In genomic region chr2:32258242-32258641, GRCh38 we compare ENCODE assay signal across 29 cellular contexts. TPM values are rescaled to one million over a fixed set of nuclear protein-coding genes. Genes with fewer than 3 reads are reported as not detected.
"Had no signal": no experiment of that assay in that cellular context is flagged by ENCODE, and none has a peak within 500 bp of the region (broad histone marks: within the 10 kb centered on the region; RNA-seq: fewer than 3 reads in every experiment).

No MANE protein-coding gene starts in this region.

- H3K27me3 Mint-ChIP-seq: activated CD4-positive, alpha-beta memory T cell treated with anti-CD3 and anti-CD28 coated beads for 36 hours; activated CD4-positive, alpha-beta T cell treated with anti-CD3 and anti-CD28 coated beads, Interleukin-2, amount 10 ng/mL, durations not matched to agents 24 days and 14 days had no signal

- H3K4me3 ChIP-seq: Peyer's patch, SJSA1 had no signal

- H3K27me3 ChIP-seq: brain microvascular endothelial cell, Peyer's patch, SJSA1 had no signal

- FAIRE-seq: TTC549 had no signal

- H3K27ac ChIP-seq: brain microvascular endothelial cell, Peyer's patch, SJSA1 had no signal

- H3K9me3 ChIP-seq: Peyer's patch, SJSA1 had no signal

- H3K4me1 Mint-ChIP-seq: activated naive CD8-positive, alpha-beta T cell treated with anti-CD3 and anti-CD28 coated beads for 36 hours had no signal

- H3K27ac Mint-ChIP-seq: activated B cell treated with CpG ODN at 0.5 μM for 24 hours; activated CD4-positive, alpha-beta memory T cell treated with anti-CD3 and anti-CD28 coated beads for 36 hours; activated CD4-positive, alpha-beta T cell treated with anti-CD3 and anti-CD28 coated beads, Interleukin-2, amount 10 ng/mL, durations not matched to agents 24 days and 14 days; activated naive CD8-positive, alpha-beta T cell treated with anti-CD3 and anti-CD28 coated beads for 36 hours; T-cell had no signal

- DNase-seq: activated B cell treated with CpG ODN at 0.5 μM for 24 hours; activated CD4-positive, alpha-beta memory T cell treated with anti-CD3 and anti-CD28 coated beads for 36 hours; activated CD4-positive, alpha-beta T cell treated with anti-CD3 and anti-CD28 coated beads for 1 hour; activated CD4-positive, alpha-beta T cell treated with anti-CD3 and anti-CD28 coated beads, Interleukin-2, amount 10 ng/mL, durations not matched to agents 24 days and 14 days; activated CD8-positive, alpha-beta memory T cell treated with anti-CD3 and anti-CD28 coated beads for 24 hours; activated effector memory CD4-positive, alpha-beta T cell treated with anti-CD3 and anti-CD28 coated beads, Interleukin-2, amount 50 U/mL, for 16 hours; activated naive CD4-positive, alpha-beta T cell treated with Interleukin-2 at 50 U/mL for 16 hours; activated naive CD8-positive, alpha-beta T cell treated with anti-CD3 and anti-CD28 coated beads for 36 hours; activated T-cell treated with anti-CD3 and anti-CD28 coated beads, Interleukin-2, amount 50 U/mL, for 4 hours; brain microvascular endothelial cell; cerebellar nuclear complex; KG1; MV-4-11; NCI-H1092 treated with DMSO at 0.1 percent for 48 hours; NCI-H1417 treated with DMSO at 0.1 percent for 48 hours; NCI-H1694; NCI-H2029; NCI-H2107; NCI-H345; NCI-H510A; NCI-H526 treated with DMSO at 0.1 percent for 48 hours; NCI-H82; OCI-M1; Peyer's patch; SHP77; T-cell; T1000 had no signal

- H3K4me3 Mint-ChIP-seq: activated B cell treated with CpG ODN at 0.5 μM for 24 hours; activated CD4-positive, alpha-beta memory T cell treated with anti-CD3 and anti-CD28 coated beads for 36 hours; activated CD4-positive, alpha-beta T cell treated with anti-CD3 and anti-CD28 coated beads, Interleukin-2, amount 10 ng/mL, durations not matched to agents 24 days and 14 days; activated naive CD8-positive, alpha-beta T cell treated with anti-CD3 and anti-CD28 coated beads for 36 hours; activated T-cell treated with anti-CD3 and anti-CD28 coated beads, Interleukin-2, amount 50 U/mL, for 4 hours; T-cell had no signal

- H3K9me3 Mint-ChIP-seq: activated B cell treated with CpG ODN at 0.5 μM for 24 hours; activated CD4-positive, alpha-beta memory T cell treated with anti-CD3 and anti-CD28 coated beads for 36 hours; activated CD4-positive, alpha-beta T cell treated with anti-CD3 and anti-CD28 coated beads, Interleukin-2, amount 10 ng/mL, durations not matched to agents 24 days and 14 days; activated naive CD8-positive, alpha-beta T cell treated with anti-CD3 and anti-CD28 coated beads for 36 hours; activated T-cell treated with anti-CD3 and anti-CD28 coated beads, Interleukin-2, amount 50 U/mL, for 4 hours; T-cell had no signal

- ATAC-seq: activated T-cell treated with anti-CD3 and anti-CD28 coated beads, Interleukin-2, amount 50 U/mL, for 4 hours; T-cell had no signal

- H3K4me1 ChIP-seq: Peyer's patch had no signal

- H3K36me3 Mint-ChIP-seq: activated CD4-positive, alpha-beta memory T cell treated with anti-CD3 and anti-CD28 coated beads for 36 hours; activated naive CD8-positive, alpha-beta T cell treated with anti-CD3 and anti-CD28 coated beads for 36 hours; T-cell had no signal

- H3K36me3 ChIP-seq: brain microvascular endothelial cell, Peyer's patch, SJSA1 had no signal

RNA-seq across cellular contexts. Expression of gene NLRC4, which starts 6.4 kb away (rescaled TPM):
- total RNA-seq: activated naive CD8-positive, alpha-beta T cell treated with anti-CD3 and anti-CD28 coated beads for 36 hours; activated T-cell treated with anti-CD3 and anti-CD28 coated beads, Interleukin-2, amount 50 U/mL, for 4 hours; SJSA1 had no signal
